Comparison of ENCODE assay signal across 20 cellular contexts in the genomic region with DNA sequence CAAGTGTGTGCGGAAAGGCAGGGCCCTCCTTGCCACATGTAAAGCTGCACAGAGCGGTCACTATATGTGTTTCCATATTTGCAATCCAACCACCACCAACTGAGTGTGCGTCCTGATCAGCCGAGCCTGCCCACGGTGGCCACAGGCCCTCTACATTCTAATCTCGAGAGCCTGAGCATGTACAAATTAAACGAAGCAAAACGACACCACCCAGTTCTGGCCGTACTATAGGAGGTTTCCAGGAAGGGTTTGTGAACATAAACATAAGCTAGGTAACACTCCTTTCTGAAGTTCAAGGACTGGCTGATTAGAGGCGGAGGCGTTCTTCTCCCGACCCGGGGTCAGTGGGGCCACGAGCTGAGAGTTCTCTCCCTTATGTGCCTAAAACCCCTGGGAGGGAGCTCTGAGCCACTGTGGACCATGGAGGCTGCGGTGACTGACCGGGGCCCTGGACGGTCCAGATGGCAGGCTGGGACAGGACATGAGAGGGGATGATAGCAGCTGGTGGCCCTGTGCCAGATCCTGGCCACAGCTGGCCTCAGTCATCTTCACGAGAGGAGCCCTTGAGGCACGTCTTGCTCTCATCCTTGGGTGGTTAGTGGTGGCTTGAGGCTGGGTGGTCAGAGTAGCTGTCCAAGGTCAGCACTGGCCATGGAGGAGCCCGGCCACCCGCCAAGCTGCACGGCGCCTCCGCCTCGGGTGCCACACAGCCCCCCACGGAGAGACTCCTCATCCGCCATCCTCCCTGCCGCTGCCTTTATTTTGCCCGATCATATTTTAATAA. TPM values are rescaled to one million over a fixed set of nuclear protein-coding genes. Genes with fewer than 3 reads are reported as not detected.
DNase-seq lines count a peak whose midpoint lies in the region; ATAC-seq and TF ChIP-seq lines count a peak whose summit lies in the region.
"Had no signal": no experiment of that assay in that cellular context is flagged by ENCODE, and none has a peak within 500 bp of the region (broad histone marks: within the 10 kb centered on the region; RNA-seq: fewer than 3 reads in every experiment).

No MANE protein-coding gene starts in this region.

- TF ChIP-seq CTCF in HEK293 (tag by site-specific recombination; IDR thresholded peaks at IDR 0.05) (no peak), left lung (IDR thresholded peaks at IDR 0.05) (no peak), gastrocnemius medialis (IDR thresholded peaks at IDR 0.05 in 4 of 5, conservative IDR thresholded peaks at IDR 0.05 in 1 of 5) (no peak), spleen (IDR thresholded peaks at IDR 0.05 in 8 of 11, conservative IDR thresholded peaks at IDR 0.05 in 3 of 11) (no peak)

- H3K4me1 ChIP-seq in HEK293 (ENCODE audit: control insufficient read depth, insufficient read depth, low read length) (no peaks in the 10 kb centered on the region), left lung (peaks cover 5 to 12% of the 10 kb centered on the region in 2 donors), gastrocnemius medialis (peaks cover 0 to 16% of the 10 kb centered on the region in 2 donors), spleen (peaks cover 0 to 11% (median 6%) of the 10 kb centered on the region in 6 donors)

- no peaks in the 10 kb centered on the region for H3K9me3 ChIP-seq in HEK293 (ENCODE audit: control insufficient read depth, insufficient read depth, low read depth, low read length)
- no peaks in the 10 kb centered on the region for H3K9me3 ChIP-seq in left lung
- no peaks in the 10 kb centered on the region for H3K9me3 ChIP-seq in gastrocnemius medialis
- no peaks in the 10 kb centered on the region for H3K9me3 ChIP-seq in spleen

- WGBS in spleen, 5 donors, result 74 to 86% (median 82%) methylated on average over 27 to 29 of the region's 29 CpGs

- H3K9me3 Mint-ChIP-seq in activated CD4-positive, alpha-beta memory T cell treated with anti-CD3 and anti-CD28 coated beads, Interleukin-2, amount 10 ng/mL, durations not matched to agents 7 days and 5 days, result no peaks in the 10 kb centered on the region
- no peaks in the 10 kb centered on the region for H3K9me3 Mint-ChIP-seq in immature natural killer cell
- H3K9me3 Mint-ChIP-seq: activated B cell treated with CpG ODN at 0.5 μM for 24 hours; CD8-positive, alpha-beta T cell; memory B cell; natural killer cell had no signal

- POLR2A ChIA-PET in HEK293 (lab: Yijun Ruan, JAX), result no interaction called here
- POLR2A ChIA-PET in activated CD4-positive, alpha-beta memory T cell treated with anti-CD3 and anti-CD28 coated beads, Interleukin-2, amount 10 ng/mL, durations not matched to agents 7 days and 5 days (lab: Charles Lee), result no interaction called here

- CTCF ChIA-PET in HEK293 (lab: Yijun Ruan, JAX), result interaction anchor here (0.6 to 1.5 kb wide), 6 partner anchors 11 to 297 kb away, joined by 3 to 5 read pairs (median 3); no protein-coding TSS in a partner anchor
- CTCF ChIA-PET in activated CD4-positive, alpha-beta memory T cell treated with anti-CD3 and anti-CD28 coated beads, Interleukin-2, amount 10 ng/mL, durations not matched to agents 7 days and 5 days (lab: Charles Lee), result interaction anchor here (0.5 to 1.2 kb wide), 2 partner anchors 14 to 35 kb away, joined by 3 to 5 read pairs; no protein-coding TSS in a partner anchor

- no peaks in the 10 kb centered on the region for H3K27me3 Mint-ChIP-seq in activated CD4-positive, alpha-beta memory T cell treated with anti-CD3 and anti-CD28 coated beads, Interleukin-2, amount 10 ng/mL, durations not matched to agents 7 days and 5 days
- peaks cover 0 to 2% (median 0%) of the 10 kb centered on the region in 3 donors for H3K27me3 Mint-ChIP-seq in immature natural killer cell (ENCODE audit: low read depth in 3 of 3)
- H3K27me3 Mint-ChIP-seq: activated B cell treated with CpG ODN at 0.5 μM for 24 hours, brain, memory B cell had no signal

- ATAC-seq in left lung (peak; percentile 62), gastrocnemius medialis (no peak), HG03432 (IDR thresholded peaks at IDR 0.05; ENCODE audit: unreplicated experiment) (no peak)
- ATAC-seq: CD8-positive, alpha-beta T cell; natural killer cell had no signal

- intact Hi-C loops in left lung (cut with DNase I) (no loop called here), gastrocnemius medialis (cut with DNase I; ENCODE audit: low total_unique reads) (no loop called here), spleen (cut with DNase I; ENCODE audit: low total_unique reads) (no loop called here)

- H3K27me3 ChIP-seq in left lung (no peaks in the 10 kb centered on the region), gastrocnemius medialis (no peaks in the 10 kb centered on the region), spleen (replicated peaks in 1 of 7) (no peaks in the 10 kb centered on the region)

- H3K4me1 Mint-ChIP-seq in activated CD4-positive, alpha-beta memory T cell treated with anti-CD3 and anti-CD28 coated beads, Interleukin-2, amount 10 ng/mL, durations not matched to agents 7 days and 5 days, result peaks cover 16% of the 10 kb centered on the region
- peaks cover 12 to 17% of the 10 kb centered on the region in 2 donors for H3K4me1 Mint-ChIP-seq in immature natural killer cell

- H3K36me3 Mint-ChIP-seq in activated CD4-positive, alpha-beta memory T cell treated with anti-CD3 and anti-CD28 coated beads, Interleukin-2, amount 10 ng/mL, durations not matched to agents 7 days and 5 days (ENCODE audit: low read depth), result peaks cover 37% of the 10 kb centered on the region
- peaks cover 0 to 6% (median 4%) of the 10 kb centered on the region in 3 donors for H3K36me3 Mint-ChIP-seq in immature natural killer cell
- H3K36me3 Mint-ChIP-seq: natural killer cell had no signal

- in situ Hi-C loops in gastrocnemius medialis (cut with MboI; ENCODE audit: low sequenced_read_pairs in 4 of 4), result no loop called here

- no peak overlapping the region for H3K27ac ChIP-seq in HEK293 (ENCODE audit: extremely low read depth, low read depth, low read length)
- peak overlapping the region in 1 of 2 donors; percentile 48 for H3K27ac ChIP-seq in left lung
- H3K27ac ChIP-seq in gastrocnemius medialis, result peak overlapping the region; percentile 10 to 77 (median 26)
- H3K27ac ChIP-seq in spleen, result peak overlapping the region in 3 of 8 donors; percentile 15 to 43 (median 33)

- no peak for TF ChIP-seq POLR2A in gastrocnemius medialis (IDR thresholded peaks at IDR 0.05)
- TF ChIP-seq POLR2A in spleen (IDR thresholded peaks at IDR 0.05), result no peak

- no peak overlapping the region for H3K4me3 ChIP-seq in HEK293 (ENCODE audit: low read depth, low read length)
- H3K4me3 ChIP-seq in left lung, result no peak overlapping the region
- no peak overlapping the region for H3K4me3 ChIP-seq in gastrocnemius medialis
- no peak overlapping the region for H3K4me3 ChIP-seq in spleen

- DNase-seq in RPMI7951 (ENCODE audit: low read depth) (peak; percentile 11), left lung (peak in 1 of 2 donors; percentile 67), gastrocnemius medialis (no peak), spleen (no peak), immature natural killer cell (no peak)
- no peak for DNase-seq in activated CD4-positive, alpha-beta memory T cell treated with anti-CD3 and anti-CD28 coated beads, Interleukin-2, amount 10 ng/mL, durations not matched to agents 7 days and 5 days
- DNase-seq: activated B cell treated with CpG ODN at 0.5 μM for 24 hours; CD8-positive, alpha-beta T cell; DMS53; natural killer cell; NCI-H1105; NCI-H2107; NCI-H524 treated with DMSO at 0.1 percent for 48 hours; stimulated activated CD4-positive, alpha-beta T cell treated with anti-CD3 and anti-CD28 coated beads, Interleukin-15, amount 100 ng/mL, for 24 hours; stimulated activated naive CD4-positive, alpha-beta T cell; trophoblast cell had no signal

- no peak overlapping the region for H3K4me3 Mint-ChIP-seq in activated CD4-positive, alpha-beta memory T cell treated with anti-CD3 and anti-CD28 coated beads, Interleukin-2, amount 10 ng/mL, durations not matched to agents 7 days and 5 days
- no peak overlapping the region for H3K4me3 Mint-ChIP-seq in immature natural killer cell
- H3K4me3 Mint-ChIP-seq: activated B cell treated with CpG ODN at 0.5 μM for 24 hours; brain; CD8-positive, alpha-beta T cell; memory B cell; natural killer cell had no signal

- H3K36me3 ChIP-seq in HEK293 (ENCODE audit: control insufficient read depth in 2 of 2, insufficient read depth in 1 of 2, low read length in 2 of 2) (peaks cover 5 to 43% of the 10 kb centered on the region in 2 experiments; a peak in 2 of 3 replicates), left lung (peaks cover 0 to 67% of the 10 kb centered on the region in 2 donors), gastrocnemius medialis (peaks cover 0 to 28% of the 10 kb centered on the region in 2 donors), spleen (peaks cover 0 to 69% (median 56%) of the 10 kb centered on the region in 6 donors)

- no peak overlapping the region for H3K27ac Mint-ChIP-seq in activated CD4-positive, alpha-beta memory T cell treated with anti-CD3 and anti-CD28 coated beads, Interleukin-2, amount 10 ng/mL, durations not matched to agents 7 days and 5 days
- peak overlapping the region in 1 of 6 donors; percentile 28 for H3K27ac Mint-ChIP-seq in immature natural killer cell
- H3K27ac Mint-ChIP-seq: activated B cell treated with CpG ODN at 0.5 μM for 24 hours; CD8-positive, alpha-beta T cell; memory B cell had no signal

TF ChIP-seq in HEK293, 187 proteins besides CTCF, POLR2A, EP300 and RAD21 (continues in another document):
- no peak for TF ChIP-seq ZXDB (tag by site-specific recombination; IDR thresholded peaks at IDR 0.05)

RNA-seq across cellular contexts. Expression of a gene that starts 39.1 kb away (rescaled TPM):
- 11.8 and 24.5 TPM in 2 replicates for total RNA-seq in RPMI7951 (2014; rRNA removed; shearing (Covaris generic))
- total RNA-seq in left lung, result 10 to 100 TPM; 32.6 to 43.5 TPM
- 10 to 100 TPM; 17.9 to 32.9 (median 23.1) TPM for total RNA-seq in gastrocnemius medialis
- 10 to 100 TPM; 76.0 to 76.5 TPM for total RNA-seq in activated CD4-positive, alpha-beta memory T cell treated with anti-CD3 and anti-CD28 coated beads, Interleukin-2, amount 10 ng/mL, durations not matched to agents 7 days and 5 days
- total RNA-seq in spleen, result 10 to 100 TPM; 62.2 to 83.2 (median 67.1) TPM
- 10 to 100 TPM in 1 of 3 donors, 1 to 10 TPM in 2; 6.0 to 10.4 (median 6.3) TPM for polyA plus RNA-seq in spleen
- 10 to 100 TPM; 42.0 to 74.7 (median 43.2) TPM for polyA plus RNA-seq in immature natural killer cell
